In genomic region chr7:32214913-32215312, GRCh38 we compare ENCODE assay signal across 32 cellular contexts.
"Had no signal": no experiment of that assay in that cellular context is flagged by ENCODE, and none has a peak within 500 bp of the region (broad histone marks: within the 10 kb centered on the region; RNA-seq: fewer than 3 reads in every experiment).

No MANE protein-coding gene starts in this region.

- H3K27ac Mint-ChIP-seq: activated B cell treated with CpG ODN at 0.5 μM for 24 hours; activated CD4-positive, alpha-beta T cell treated with anti-CD3 and anti-CD28 coated beads, Interleukin-2, amount 10 ng/mL, durations not matched to agents 7 days and 5 days; activated CD8-positive, alpha-beta T cell treated with anti-CD3 and anti-CD28 coated beads for 36 hours; activated naive CD8-positive, alpha-beta T cell; activated T-helper 17 cell treated with anti-CD3 and anti-CD28 coated beads, Interleukin-2, amount 50 U/mL, for 72 hours; effector memory CD8-positive, alpha-beta T cell; T-helper 17 cell; T-helper 2 cell treated with Interferon-gamma antibody and Interleukin-4, amounts not matched to agents 5 μg/mL and 100 μg/mL, for 36 hours had no signal

- ATAC-seq: activated CD4-positive, CD25-positive, alpha-beta regulatory T cell treated with anti-CD3 and anti-CD28 coated beads, Interleukin-2, amount 50 U/mL, for 24 hours; activated CD8-positive, alpha-beta T cell treated with anti-CD3 and anti-CD28 coated beads for 36 hours; activated T-cell treated with anti-CD3 and anti-CD28 coated beads, Interleukin-2, amount 50 U/mL, for 4 hours; activated T-helper 17 cell treated with anti-CD3 and anti-CD28 coated beads, Interleukin-2, amount 50 U/mL, for 72 hours; body of pancreas; effector memory CD8-positive, alpha-beta T cell; gastroesophageal sphincter; T-helper 17 cell had no signal

- H3K4me3 ChIP-seq: body of pancreas, cardiac muscle cell, esophagus squamous epithelium, gastroesophageal sphincter had no signal

- H3K4me1 ChIP-seq: body of pancreas, esophagus squamous epithelium had no signal

- H3K4me1 Mint-ChIP-seq: activated B cell treated with CpG ODN at 0.5 μM for 24 hours; activated CD4-positive, alpha-beta T cell treated with anti-CD3 and anti-CD28 coated beads, Interleukin-2, amount 10 ng/mL, durations not matched to agents 7 days and 5 days; activated T-helper 17 cell treated with anti-CD3 and anti-CD28 coated beads, Interleukin-2, amount 50 U/mL, for 72 hours had no signal

- H3K27me3 Mint-ChIP-seq: activated B cell treated with CpG ODN at 0.5 μM for 24 hours; activated CD4-positive, alpha-beta T cell treated with anti-CD3 and anti-CD28 coated beads, Interleukin-2, amount 10 ng/mL, durations not matched to agents 7 days and 5 days; activated CD8-positive, alpha-beta T cell treated with anti-CD3 and anti-CD28 coated beads for 36 hours; activated naive CD8-positive, alpha-beta T cell; activated T-helper 17 cell treated with anti-CD3 and anti-CD28 coated beads, Interleukin-2, amount 50 U/mL, for 72 hours had no signal

- H3K4me3 Mint-ChIP-seq: activated B cell treated with CpG ODN at 0.5 μM for 24 hours; activated CD4-positive, alpha-beta T cell treated with anti-CD3 and anti-CD28 coated beads, Interleukin-2, amount 10 ng/mL, durations not matched to agents 7 days and 5 days; activated CD8-positive, alpha-beta T cell treated with anti-CD3 and anti-CD28 coated beads for 36 hours; activated naive CD8-positive, alpha-beta T cell; activated T-cell treated with anti-CD3 and anti-CD28 coated beads, Interleukin-2, amount 50 U/mL, for 4 hours; activated T-helper 17 cell treated with anti-CD3 and anti-CD28 coated beads, Interleukin-2, amount 50 U/mL, for 72 hours; effector memory CD8-positive, alpha-beta T cell; T-helper 17 cell; T-helper 2 cell treated with Interferon-gamma antibody and Interleukin-4, amounts not matched to agents 5 μg/mL and 100 μg/mL, for 36 hours had no signal

- H3K36me3 Mint-ChIP-seq: activated naive CD8-positive, alpha-beta T cell had no signal

- H3K9me3 ChIP-seq: body of pancreas, esophagus squamous epithelium, gastroesophageal sphincter had no signal

- H3K9me3 Mint-ChIP-seq: activated CD4-positive, alpha-beta T cell treated with anti-CD3 and anti-CD28 coated beads, Interleukin-2, amount 10 ng/mL, durations not matched to agents 7 days and 5 days; activated CD8-positive, alpha-beta T cell treated with anti-CD3 and anti-CD28 coated beads for 36 hours; activated T-cell treated with anti-CD3 and anti-CD28 coated beads, Interleukin-2, amount 50 U/mL, for 4 hours; activated T-helper 17 cell treated with anti-CD3 and anti-CD28 coated beads, Interleukin-2, amount 50 U/mL, for 72 hours; effector memory CD8-positive, alpha-beta T cell; T-helper 2 cell treated with Interferon-gamma antibody and Interleukin-4, amounts not matched to agents 5 μg/mL and 100 μg/mL, for 36 hours had no signal

- DNase-seq: activated B cell treated with CpG ODN at 0.5 μM for 24 hours; activated CD4-positive, alpha-beta T cell treated with anti-CD3 and anti-CD28 coated beads, Interleukin-2, amount 10 ng/mL, durations not matched to agents 7 days and 5 days; activated CD4-positive, alpha-beta T cell treated with anti-CD3 and anti-CD28 coated beads, Interleukin-2, amount 50 U/mL, for 4 hours; activated CD8-positive, alpha-beta memory T cell treated with anti-CD3 and anti-CD28 coated beads for 24 hours; activated CD8-positive, alpha-beta T cell treated with anti-CD3 and anti-CD28 coated beads for 36 hours; activated effector memory CD4-positive, alpha-beta T cell treated with Interleukin-2 at 50 U/mL for 16 hours; activated gamma-delta T cell treated with Interleukin-2 at 50 U/mL for 16 hours; activated naive CD4-positive, alpha-beta T cell treated with anti-CD3 and anti-CD28 coated beads, Interleukin-2, amount 50 U/mL, for 16 hours; activated naive CD4-positive, alpha-beta T cell treated with Interleukin-2 at 50 U/mL for 16 hours; activated T-cell treated with anti-CD3 and anti-CD28 coated beads, Interleukin-2, amount 50 U/mL, for 4 hours; amniotic stem cell; aorta; body of pancreas; central memory CD4-positive, alpha-beta T cell; cerebellar nuclear complex; cortex of kidney; dermis blood vessel endothelial cell; effector CD4-positive, alpha-beta T cell; effector memory CD8-positive, alpha-beta T cell; erythroblast; esophagus squamous epithelium; foreskin melanocyte; T-helper 1 cell; T-helper 17 cell; T1000; WERI-Rb-1 had no signal

- H3K36me3 ChIP-seq: cardiac muscle cell, esophagus squamous epithelium, gastroesophageal sphincter, WERI-Rb-1 had no signal

- H3K27me3 ChIP-seq: body of pancreas, esophagus squamous epithelium had no signal

- H3K27ac ChIP-seq: body of pancreas, cardiac muscle cell, esophagus squamous epithelium, gastroesophageal sphincter, WERI-Rb-1 had no signal
